ENCODE assay signal across 2 cellular contexts in the genomic region with DNA sequence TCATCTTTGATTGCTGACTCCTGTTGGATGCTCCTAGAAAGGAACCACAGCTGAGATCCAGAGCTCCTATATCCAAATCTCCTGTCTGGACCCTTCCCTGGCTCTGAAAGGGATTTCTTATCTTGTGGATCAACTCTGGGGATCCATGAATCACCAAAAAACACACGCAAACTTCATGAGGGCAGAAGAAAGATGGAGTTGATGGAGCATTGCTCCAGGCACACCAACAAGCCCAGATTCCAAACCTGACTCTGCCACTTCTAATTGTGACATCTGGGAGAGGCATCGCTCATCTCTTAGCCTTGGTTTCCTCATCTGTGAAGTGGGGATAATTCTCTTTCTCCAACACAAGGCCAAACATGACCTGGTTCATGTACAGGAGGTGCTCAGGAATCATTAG.
TF ChIP-seq lines count a peak whose summit lies in the region.

No MANE protein-coding gene starts in this region.

TF ChIP-seq in HepG2, 621 proteins besides CTCF, POLR2A, EP300 and RAD21:
- TF ChIP-seq MTA1 (CRISPR knock-in tag; IDR thresholded peaks at IDR 0.05; ENCODE audit: borderline replicate concordance), result no peak
- TF ChIP-seq ZNF724P (CRISPR knock-in tag; IDR thresholded peaks at IDR 0.05; ENCODE audit: borderline replicate concordance), result no peak
- no peak for TF ChIP-seq ZFX (CRISPR knock-in tag; IDR thresholded peaks at IDR 0.05; ENCODE audit: low read depth)
- TF ChIP-seq ZNF746 (CRISPR knock-in tag; IDR thresholded peaks at IDR 0.05), result no peak
- peak; percentile 40 for TF ChIP-seq ZNF629 (CRISPR knock-in tag; conservative IDR thresholded peaks at IDR 0.05)
- no peak for TF ChIP-seq NKX3-1 (CRISPR knock-in tag; IDR thresholded peaks at IDR 0.05)
- no peak for TF ChIP-seq RFX1 (IDR thresholded peaks at IDR 0.05)

TF ChIP-seq in GM12891, 5 proteins besides CTCF, POLR2A, EP300 and RAD21:
- TF ChIP-seq POLR2AphosphoS5 (IDR thresholded peaks at IDR 0.05; ENCODE audit: low read depth, low read length) (no peak), PAX5 (IDR thresholded peaks at IDR 0.05; ENCODE audit: insufficient read depth, low read length, severe bottlenecking) (no peak), POU2F2 (IDR thresholded peaks at IDR 0.05; ENCODE audit: low read depth, low read length) (no peak), TAF1 (IDR thresholded peaks at IDR 0.05; ENCODE audit: low read depth, low read length) (no peak), SPI1 (IDR thresholded peaks at IDR 0.05; ENCODE audit: low read depth, low read length) (no peak)
